1 cellular context compared by ENCODE assay signal in the genomic region with DNA sequence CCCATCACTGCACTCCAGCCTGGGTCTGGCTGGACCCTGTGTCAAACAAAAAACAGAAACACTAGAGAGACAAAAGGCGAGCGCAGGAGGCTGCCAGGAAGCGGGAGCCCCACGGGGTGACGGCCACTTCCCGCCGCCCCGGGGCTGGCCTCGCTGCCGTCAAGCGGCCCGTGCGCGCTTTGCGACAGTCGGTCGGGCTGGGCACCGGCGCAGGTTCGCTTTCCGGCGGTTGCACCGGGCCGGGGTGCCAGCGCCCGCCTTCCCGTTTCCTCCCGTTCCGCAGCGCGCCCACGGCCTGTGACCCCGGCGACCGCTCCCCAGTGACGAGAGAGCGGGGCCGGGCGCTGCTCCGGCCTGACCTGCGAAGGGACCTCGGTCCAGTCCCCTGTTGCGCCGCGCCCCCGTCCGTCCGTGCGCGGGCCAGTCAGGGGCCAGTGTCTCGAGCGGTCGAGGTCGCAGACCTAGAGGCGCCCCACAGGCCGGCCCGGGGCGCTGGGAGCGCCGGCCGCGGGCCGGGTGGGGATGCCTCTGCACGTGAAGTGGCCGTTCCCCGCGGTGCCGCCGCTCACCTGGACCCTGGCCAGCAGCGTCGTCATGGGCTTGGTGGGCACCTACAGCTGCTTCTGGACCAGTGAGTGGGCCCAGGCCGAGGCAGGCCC.
TF ChIP-seq lines count a peak whose summit lies in the region.

A gene (plus strand): TSS at position 218 of the 659 bp plus-strand sequence. CDS start 305 bp downstream, at position 523.

TF ChIP-seq in K562, 482 proteins besides CTCF, POLR2A, EP300 and RAD21 (continued from another document and continues in another):
- TF ChIP-seq POLR2AphosphoS5 (IDR thresholded peaks at IDR 0.05; ENCODE audit: control insufficient read depth, insufficient read depth, low read depth, low read length) (peak; percentile 60; the same call in 1 of the 2 replicates), CREB1 (IDR thresholded peaks at IDR 0.05) (no peak), CREB1 (CRISPR knock-in tag; IDR thresholded peaks at IDR 0.05) (no peak), STAT5B (CRISPR knock-in tag; IDR thresholded peaks at IDR 0.05) (no peak), FOXA3 (CRISPR knock-in tag; conservative IDR thresholded peaks at IDR 0.05 in 1 of 2, IDR thresholded peaks at IDR 0.05 in 1 of 2) (no peak), ZSCAN29 (IDR thresholded peaks at IDR 0.05) (no peak), KAT8 (IDR thresholded peaks at IDR 0.05; ENCODE audit: low read depth) (no peak), C11orf30 (IDR thresholded peaks at IDR 0.05; ENCODE audit: low read depth) (no peak), ZKSCAN8 (CRISPR knock-in tag; IDR thresholded peaks at IDR 0.05) (no peak), ELF1 (tag; IDR thresholded peaks at IDR 0.05) (no peak), MBD2 (IDR thresholded peaks at IDR 0.05; ENCODE audit: borderline replicate concordance, low read depth) (peak; percentile 50; the same call in 1 of the 2 replicates), HSF4 (CRISPR knock-in tag; IDR thresholded peaks at IDR 0.05; ENCODE audit: borderline replicate concordance) (no peak), CHCHD3 (CRISPR knock-in tag; IDR thresholded peaks at IDR 0.05) (no peak), SRSF1 (IDR thresholded peaks at IDR 0.05; ENCODE audit: low read depth, low read length) (no peak), RUNX1 (IDR thresholded peaks at IDR 0.05; ENCODE audit: low read depth) (no peak), TAF15 (IDR thresholded peaks at IDR 0.05; ENCODE audit: low read depth, low read length) (no peak)
- TF ChIP-seq, protein P1, sequence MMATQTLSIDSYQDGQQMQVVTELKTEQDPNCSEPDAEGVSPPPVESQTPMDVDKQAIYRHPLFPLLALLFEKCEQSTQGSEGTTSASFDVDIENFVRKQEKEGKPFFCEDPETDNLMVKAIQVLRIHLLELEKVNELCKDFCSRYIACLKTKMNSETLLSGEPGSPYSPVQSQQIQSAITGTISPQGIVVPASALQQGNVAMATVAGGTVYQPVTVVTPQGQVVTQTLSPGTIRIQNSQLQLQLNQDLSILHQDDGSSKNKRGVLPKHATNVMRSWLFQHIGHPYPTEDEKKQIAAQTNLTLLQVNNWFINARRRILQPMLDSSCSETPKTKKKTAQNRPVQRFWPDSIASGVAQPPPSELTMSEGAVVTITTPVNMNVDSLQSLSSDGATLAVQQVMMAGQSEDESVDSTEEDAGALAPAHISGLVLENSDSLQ (IDR thresholded peaks at IDR 0.05) = no peak
- TF ChIP-seq, protein P2, sequence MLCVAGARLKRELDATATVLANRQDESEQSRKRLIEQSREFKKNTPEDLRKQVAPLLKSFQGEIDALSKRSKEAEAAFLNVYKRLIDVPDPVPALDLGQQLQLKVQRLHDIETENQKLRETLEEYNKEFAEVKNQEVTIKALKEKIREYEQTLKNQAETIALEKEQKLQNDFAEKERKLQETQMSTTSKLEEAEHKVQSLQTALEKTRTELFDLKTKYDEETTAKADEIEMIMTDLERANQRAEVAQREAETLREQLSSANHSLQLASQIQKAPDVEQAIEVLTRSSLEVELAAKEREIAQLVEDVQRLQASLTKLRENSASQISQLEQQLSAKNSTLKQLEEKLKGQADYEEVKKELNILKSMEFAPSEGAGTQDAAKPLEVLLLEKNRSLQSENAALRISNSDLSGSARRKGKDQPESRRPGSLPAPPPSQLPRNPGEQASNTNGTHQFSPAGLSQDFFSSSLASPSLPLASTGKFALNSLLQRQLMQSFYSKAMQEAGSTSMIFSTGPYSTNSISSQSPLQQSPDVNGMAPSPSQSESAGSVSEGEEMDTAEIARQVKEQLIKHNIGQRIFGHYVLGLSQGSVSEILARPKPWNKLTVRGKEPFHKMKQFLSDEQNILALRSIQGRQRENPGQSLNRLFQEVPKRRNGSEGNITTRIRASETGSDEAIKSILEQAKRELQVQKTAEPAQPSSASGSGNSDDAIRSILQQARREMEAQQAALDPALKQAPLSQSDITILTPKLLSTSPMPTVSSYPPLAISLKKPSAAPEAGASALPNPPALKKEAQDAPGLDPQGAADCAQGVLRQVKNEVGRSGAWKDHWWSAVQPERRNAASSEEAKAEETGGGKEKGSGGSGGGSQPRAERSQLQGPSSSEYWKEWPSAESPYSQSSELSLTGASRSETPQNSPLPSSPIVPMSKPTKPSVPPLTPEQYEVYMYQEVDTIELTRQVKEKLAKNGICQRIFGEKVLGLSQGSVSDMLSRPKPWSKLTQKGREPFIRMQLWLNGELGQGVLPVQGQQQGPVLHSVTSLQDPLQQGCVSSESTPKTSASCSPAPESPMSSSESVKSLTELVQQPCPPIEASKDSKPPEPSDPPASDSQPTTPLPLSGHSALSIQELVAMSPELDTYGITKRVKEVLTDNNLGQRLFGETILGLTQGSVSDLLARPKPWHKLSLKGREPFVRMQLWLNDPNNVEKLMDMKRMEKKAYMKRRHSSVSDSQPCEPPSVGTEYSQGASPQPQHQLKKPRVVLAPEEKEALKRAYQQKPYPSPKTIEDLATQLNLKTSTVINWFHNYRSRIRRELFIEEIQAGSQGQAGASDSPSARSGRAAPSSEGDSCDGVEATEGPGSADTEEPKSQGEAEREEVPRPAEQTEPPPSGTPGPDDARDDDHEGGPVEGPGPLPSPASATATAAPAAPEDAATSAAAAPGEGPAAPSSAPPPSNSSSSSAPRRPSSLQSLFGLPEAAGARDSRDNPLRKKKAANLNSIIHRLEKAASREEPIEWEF (CRISPR knock-in tag; IDR thresholded peaks at IDR 0.05) = no peak
- TF ChIP-seq, protein P3, sequence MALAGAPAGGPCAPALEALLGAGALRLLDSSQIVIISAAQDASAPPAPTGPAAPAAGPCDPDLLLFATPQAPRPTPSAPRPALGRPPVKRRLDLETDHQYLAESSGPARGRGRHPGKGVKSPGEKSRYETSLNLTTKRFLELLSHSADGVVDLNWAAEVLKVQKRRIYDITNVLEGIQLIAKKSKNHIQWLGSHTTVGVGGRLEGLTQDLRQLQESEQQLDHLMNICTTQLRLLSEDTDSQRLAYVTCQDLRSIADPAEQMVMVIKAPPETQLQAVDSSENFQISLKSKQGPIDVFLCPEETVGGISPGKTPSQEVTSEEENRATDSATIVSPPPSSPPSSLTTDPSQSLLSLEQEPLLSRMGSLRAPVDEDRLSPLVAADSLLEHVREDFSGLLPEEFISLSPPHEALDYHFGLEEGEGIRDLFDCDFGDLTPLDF (CRISPR knock-in tag; IDR thresholded peaks at IDR 0.05) = no peak; the same call in 1 of the 2 replicates
- TF ChIP-seq, protein P4, sequence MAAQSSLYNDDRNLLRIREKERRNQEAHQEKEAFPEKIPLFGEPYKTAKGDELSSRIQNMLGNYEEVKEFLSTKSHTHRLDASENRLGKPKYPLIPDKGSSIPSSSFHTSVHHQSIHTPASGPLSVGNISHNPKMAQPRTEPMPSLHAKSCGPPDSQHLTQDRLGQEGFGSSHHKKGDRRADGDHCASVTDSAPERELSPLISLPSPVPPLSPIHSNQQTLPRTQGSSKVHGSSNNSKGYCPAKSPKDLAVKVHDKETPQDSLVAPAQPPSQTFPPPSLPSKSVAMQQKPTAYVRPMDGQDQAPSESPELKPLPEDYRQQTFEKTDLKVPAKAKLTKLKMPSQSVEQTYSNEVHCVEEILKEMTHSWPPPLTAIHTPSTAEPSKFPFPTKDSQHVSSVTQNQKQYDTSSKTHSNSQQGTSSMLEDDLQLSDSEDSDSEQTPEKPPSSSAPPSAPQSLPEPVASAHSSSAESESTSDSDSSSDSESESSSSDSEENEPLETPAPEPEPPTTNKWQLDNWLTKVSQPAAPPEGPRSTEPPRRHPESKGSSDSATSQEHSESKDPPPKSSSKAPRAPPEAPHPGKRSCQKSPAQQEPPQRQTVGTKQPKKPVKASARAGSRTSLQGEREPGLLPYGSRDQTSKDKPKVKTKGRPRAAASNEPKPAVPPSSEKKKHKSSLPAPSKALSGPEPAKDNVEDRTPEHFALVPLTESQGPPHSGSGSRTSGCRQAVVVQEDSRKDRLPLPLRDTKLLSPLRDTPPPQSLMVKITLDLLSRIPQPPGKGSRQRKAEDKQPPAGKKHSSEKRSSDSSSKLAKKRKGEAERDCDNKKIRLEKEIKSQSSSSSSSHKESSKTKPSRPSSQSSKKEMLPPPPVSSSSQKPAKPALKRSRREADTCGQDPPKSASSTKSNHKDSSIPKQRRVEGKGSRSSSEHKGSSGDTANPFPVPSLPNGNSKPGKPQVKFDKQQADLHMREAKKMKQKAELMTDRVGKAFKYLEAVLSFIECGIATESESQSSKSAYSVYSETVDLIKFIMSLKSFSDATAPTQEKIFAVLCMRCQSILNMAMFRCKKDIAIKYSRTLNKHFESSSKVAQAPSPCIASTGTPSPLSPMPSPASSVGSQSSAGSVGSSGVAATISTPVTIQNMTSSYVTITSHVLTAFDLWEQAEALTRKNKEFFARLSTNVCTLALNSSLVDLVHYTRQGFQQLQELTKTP (IDR thresholded peaks at IDR 0.05; ENCODE audit: low read depth in 1 of 2, partially characterized antibody in 2 of 2) = no peak
- TF ChIP-seq, protein P5, sequence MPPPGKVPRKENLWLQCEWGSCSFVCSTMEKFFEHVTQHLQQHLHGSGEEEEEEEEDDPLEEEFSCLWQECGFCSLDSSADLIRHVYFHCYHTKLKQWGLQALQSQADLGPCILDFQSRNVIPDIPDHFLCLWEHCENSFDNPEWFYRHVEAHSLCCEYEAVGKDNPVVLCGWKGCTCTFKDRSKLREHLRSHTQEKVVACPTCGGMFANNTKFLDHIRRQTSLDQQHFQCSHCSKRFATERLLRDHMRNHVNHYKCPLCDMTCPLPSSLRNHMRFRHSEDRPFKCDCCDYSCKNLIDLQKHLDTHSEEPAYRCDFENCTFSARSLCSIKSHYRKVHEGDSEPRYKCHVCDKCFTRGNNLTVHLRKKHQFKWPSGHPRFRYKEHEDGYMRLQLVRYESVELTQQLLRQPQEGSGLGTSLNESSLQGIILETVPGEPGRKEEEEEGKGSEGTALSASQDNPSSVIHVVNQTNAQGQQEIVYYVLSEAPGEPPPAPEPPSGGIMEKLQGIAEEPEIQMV (tag; conservative IDR thresholded peaks at IDR 0.05; ENCODE audit: low read depth) = no peak
- TF ChIP-seq, protein P6, sequence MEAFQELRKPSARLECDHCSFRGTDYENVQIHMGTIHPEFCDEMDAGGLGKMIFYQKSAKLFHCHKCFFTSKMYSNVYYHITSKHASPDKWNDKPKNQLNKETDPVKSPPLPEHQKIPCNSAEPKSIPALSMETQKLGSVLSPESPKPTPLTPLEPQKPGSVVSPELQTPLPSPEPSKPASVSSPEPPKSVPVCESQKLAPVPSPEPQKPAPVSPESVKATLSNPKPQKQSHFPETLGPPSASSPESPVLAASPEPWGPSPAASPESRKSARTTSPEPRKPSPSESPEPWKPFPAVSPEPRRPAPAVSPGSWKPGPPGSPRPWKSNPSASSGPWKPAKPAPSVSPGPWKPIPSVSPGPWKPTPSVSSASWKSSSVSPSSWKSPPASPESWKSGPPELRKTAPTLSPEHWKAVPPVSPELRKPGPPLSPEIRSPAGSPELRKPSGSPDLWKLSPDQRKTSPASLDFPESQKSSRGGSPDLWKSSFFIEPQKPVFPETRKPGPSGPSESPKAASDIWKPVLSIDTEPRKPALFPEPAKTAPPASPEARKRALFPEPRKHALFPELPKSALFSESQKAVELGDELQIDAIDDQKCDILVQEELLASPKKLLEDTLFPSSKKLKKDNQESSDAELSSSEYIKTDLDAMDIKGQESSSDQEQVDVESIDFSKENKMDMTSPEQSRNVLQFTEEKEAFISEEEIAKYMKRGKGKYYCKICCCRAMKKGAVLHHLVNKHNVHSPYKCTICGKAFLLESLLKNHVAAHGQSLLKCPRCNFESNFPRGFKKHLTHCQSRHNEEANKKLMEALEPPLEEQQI (IDR thresholded peaks at IDR 0.05) = no peak
- TF ChIP-seq, protein P7, sequence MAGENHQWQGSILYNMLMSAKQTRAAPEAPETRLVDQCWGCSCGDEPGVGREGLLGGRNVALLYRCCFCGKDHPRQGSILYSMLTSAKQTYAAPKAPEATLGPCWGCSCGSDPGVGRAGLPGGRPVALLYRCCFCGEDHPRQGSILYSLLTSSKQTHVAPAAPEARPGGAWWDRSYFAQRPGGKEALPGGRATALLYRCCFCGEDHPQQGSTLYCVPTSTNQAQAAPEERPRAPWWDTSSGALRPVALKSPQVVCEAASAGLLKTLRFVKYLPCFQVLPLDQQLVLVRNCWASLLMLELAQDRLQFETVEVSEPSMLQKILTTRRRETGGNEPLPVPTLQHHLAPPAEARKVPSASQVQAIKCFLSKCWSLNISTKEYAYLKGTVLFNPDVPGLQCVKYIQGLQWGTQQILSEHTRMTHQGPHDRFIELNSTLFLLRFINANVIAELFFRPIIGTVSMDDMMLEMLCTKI (IDR thresholded peaks at IDR 0.05; ENCODE audit: partially characterized antibody) = no peak
- TF ChIP-seq, protein P8, sequence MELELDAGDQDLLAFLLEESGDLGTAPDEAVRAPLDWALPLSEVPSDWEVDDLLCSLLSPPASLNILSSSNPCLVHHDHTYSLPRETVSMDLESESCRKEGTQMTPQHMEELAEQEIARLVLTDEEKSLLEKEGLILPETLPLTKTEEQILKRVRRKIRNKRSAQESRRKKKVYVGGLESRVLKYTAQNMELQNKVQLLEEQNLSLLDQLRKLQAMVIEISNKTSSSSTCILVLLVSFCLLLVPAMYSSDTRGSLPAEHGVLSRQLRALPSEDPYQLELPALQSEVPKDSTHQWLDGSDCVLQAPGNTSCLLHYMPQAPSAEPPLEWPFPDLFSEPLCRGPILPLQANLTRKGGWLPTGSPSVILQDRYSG (tag; conservative IDR thresholded peaks at IDR 0.05; ENCODE audit: low read depth) = no peak
- TF ChIP-seq, protein P9, sequence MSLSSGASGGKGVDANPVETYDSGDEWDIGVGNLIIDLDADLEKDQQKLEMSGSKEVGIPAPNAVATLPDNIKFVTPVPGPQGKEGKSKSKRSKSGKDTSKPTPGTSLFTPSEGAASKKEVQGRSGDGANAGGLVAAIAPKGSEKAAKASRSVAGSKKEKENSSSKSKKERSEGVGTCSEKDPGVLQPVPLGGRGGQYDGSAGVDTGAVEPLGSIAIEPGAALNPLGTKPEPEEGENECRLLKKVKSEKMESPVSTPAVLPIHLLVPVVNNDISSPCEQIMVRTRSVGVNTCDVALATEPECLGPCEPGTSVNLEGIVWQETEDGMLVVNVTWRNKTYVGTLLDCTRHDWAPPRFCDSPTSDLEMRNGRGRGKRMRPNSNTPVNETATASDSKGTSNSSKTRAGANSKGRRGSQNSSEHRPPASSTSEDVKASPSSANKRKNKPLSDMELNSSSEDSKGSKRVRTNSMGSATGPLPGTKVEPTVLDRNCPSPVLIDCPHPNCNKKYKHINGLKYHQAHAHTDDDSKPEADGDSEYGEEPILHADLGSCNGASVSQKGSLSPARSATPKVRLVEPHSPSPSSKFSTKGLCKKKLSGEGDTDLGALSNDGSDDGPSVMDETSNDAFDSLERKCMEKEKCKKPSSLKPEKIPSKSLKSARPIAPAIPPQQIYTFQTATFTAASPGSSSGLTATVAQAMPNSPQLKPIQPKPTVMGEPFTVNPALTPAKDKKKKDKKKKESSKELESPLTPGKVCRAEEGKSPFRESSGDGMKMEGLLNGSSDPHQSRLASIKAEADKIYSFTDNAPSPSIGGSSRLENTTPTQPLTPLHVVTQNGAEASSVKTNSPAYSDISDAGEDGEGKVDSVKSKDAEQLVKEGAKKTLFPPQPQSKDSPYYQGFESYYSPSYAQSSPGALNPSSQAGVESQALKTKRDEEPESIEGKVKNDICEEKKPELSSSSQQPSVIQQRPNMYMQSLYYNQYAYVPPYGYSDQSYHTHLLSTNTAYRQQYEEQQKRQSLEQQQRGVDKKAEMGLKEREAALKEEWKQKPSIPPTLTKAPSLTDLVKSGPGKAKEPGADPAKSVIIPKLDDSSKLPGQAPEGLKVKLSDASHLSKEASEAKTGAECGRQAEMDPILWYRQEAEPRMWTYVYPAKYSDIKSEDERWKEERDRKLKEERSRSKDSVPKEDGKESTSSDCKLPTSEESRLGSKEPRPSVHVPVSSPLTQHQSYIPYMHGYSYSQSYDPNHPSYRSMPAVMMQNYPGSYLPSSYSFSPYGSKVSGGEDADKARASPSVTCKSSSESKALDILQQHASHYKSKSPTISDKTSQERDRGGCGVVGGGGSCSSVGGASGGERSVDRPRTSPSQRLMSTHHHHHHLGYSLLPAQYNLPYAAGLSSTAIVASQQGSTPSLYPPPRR (CRISPR knock-in tag; IDR thresholded peaks at IDR 0.05; ENCODE audit: borderline replicate concordance) = no peak
